In the genomic region with DNA sequence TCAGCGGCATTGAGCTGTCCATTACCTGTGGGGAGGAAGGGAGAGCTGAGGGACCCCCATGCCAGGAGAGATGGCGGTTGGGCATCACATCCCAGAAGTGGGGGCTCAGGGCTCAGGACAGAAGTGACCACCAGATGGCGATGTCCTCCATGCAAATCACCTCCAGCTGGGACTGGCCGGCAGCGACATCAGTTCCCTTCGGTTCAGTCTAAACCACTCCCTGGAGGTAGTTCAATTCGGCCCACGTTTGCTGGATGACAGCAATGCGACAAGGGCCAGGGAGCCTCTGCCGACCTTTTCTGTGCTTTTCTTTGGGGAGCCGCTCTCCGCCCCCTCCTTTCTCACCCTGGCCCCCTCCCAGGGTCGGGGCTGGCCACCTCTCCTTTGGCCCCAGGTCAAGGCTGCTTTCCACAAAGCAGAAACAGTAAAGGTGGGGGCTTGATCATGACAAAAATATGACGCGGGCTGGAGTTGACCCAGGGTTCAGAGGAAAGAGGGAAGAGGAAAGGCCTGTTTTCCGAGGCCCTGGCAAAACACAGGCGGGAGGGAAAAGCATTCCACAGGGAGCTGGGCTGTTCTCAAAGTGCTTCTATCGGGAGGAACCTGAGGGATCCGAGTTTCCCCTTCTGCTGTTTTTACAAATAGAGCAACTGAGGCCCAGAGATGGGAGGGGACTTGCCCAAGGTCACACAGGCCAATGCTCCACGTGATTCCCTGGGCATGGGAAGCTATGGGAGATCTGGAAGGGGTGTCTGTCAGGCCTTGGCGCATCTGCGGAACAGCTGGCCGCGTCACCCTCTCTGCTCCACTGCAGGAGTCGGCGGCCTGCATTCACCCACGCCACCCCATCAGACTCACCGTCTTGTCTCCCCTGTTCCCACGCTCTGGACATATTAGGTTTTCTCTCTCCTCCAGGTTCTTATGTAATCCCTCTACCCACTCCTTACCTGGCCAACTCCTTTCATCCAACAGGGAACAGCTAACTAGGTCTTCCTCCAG, we compare ENCODE assay signal across 9 cellular contexts. TPM values are rescaled to one million over a fixed set of nuclear protein-coding genes. Genes with fewer than 3 reads are reported as not detected.
A peak's percentile ranks its signal among the peaks of the same experiment; 100 is the strongest.
DNase-seq lines count a peak whose midpoint lies in the region; ATAC-seq and TF ChIP-seq lines count a peak whose summit lies in the region.
"Had no signal": no experiment of that assay in that cellular context is flagged by ENCODE, and none has a peak within 500 bp of the region (broad histone marks: within the 10 kb centered on the region; RNA-seq: fewer than 3 reads in every experiment).

No MANE protein-coding gene starts in this region.

- H4K20me1 ChIP-seq in SU-DHL-6 (ENCODE audit: low read depth, low read length) = no peaks in the 10 kb centered on the region

- peaks cover 36% of the 10 kb centered on the region for H3K4me1 Mint-ChIP-seq in type B pancreatic cell (ENCODE audit: unreplicated experiment)

- H3K27me3 Mint-ChIP-seq in type B pancreatic cell = no peaks in the 10 kb centered on the region

- no peak for TF ChIP-seq POLR2A in adrenal gland (IDR thresholded peaks at IDR 0.05)
- no peak for TF ChIP-seq POLR2A in heart left ventricle (IDR thresholded peaks at IDR 0.05)

- no peaks in the 10 kb centered on the region for H3K9me3 ChIP-seq in SU-DHL-6 (ENCODE audit: insufficient read depth, low read length)
- no peaks in the 10 kb centered on the region for H3K9me3 ChIP-seq in adrenal gland (replicated peaks in 1 of 3)
- H3K9me3 ChIP-seq in heart left ventricle = peaks cover 0 to 3% (median 0%) of the 10 kb centered on the region in 12 donors

- H3K27ac Mint-ChIP-seq in type B pancreatic cell = no peak overlapping the region
- H3K27ac Mint-ChIP-seq: T-helper 1 cell treated with Interleukin-12 subunit alpha and Interleukin-12 subunit beta and Interleukin-4 antibody, amounts not matched to agents 30 μg/mL and 1 μg/mL, for 36 hours had no signal

- H3K4me3 Mint-ChIP-seq in type B pancreatic cell = no peak overlapping the region
- H3K4me3 Mint-ChIP-seq: T-helper 1 cell treated with Interleukin-12 subunit alpha and Interleukin-12 subunit beta and Interleukin-4 antibody, amounts not matched to agents 30 μg/mL and 1 μg/mL, for 36 hours had no signal

- H3K4me1 ChIP-seq in adrenal gland (replicated peaks in 1 of 2) = peaks cover 0 to 18% of the 10 kb centered on the region in 2 donors
- peaks cover 5 to 58% (median 50%) of the 10 kb centered on the region in 12 donors for H3K4me1 ChIP-seq in heart left ventricle

- H3K36me3 Mint-ChIP-seq in type B pancreatic cell = no peaks in the 10 kb centered on the region

- 40 to 46% (median 42%) methylated on average over 24 to 29 of the region's 29 CpGs for WGBS in adrenal gland, 4 donors
- WGBS in heart left ventricle, 4 donors = 39 to 53% (median 44%) methylated on average over 24 to 29 of the region's 29 CpGs

- no peaks in the 10 kb centered on the region for H3K9me3 Mint-ChIP-seq in type B pancreatic cell
- H3K9me3 Mint-ChIP-seq: T-helper 1 cell treated with Interleukin-12 subunit alpha and Interleukin-12 subunit beta and Interleukin-4 antibody, amounts not matched to agents 30 μg/mL and 1 μg/mL, for 36 hours had no signal

- peak; percentile 62 to 75 (median 65) for ATAC-seq in heart left ventricle
- ATAC-seq in GM19452 (IDR thresholded peaks at IDR 0.05; ENCODE audit: unreplicated experiment) = no peak

- no peaks in the 10 kb centered on the region for H3K9me2 ChIP-seq in SU-DHL-6 (replicated peaks; ENCODE audit: insufficient read depth, low read length)

- peak; percentile 41 for TF ChIP-seq CTCF in SU-DHL-6 (IDR thresholded peaks at IDR 0.05; ENCODE audit: insufficient read depth, low read length, poor library complexity, severe bottlenecking)
- peak; percentile 81 to 94 (median 88) for TF ChIP-seq CTCF in adrenal gland (IDR thresholded peaks at IDR 0.05)
- peak; percentile 79 to 94 (median 90) for TF ChIP-seq CTCF in heart left ventricle (IDR thresholded peaks at IDR 0.05)
- TF ChIP-seq CTCF in type B pancreatic cell (conservative IDR thresholded peaks at IDR 0.05) = peak; percentile 96

- DNase-seq in CMK (ENCODE audit: low read depth) = peak; percentile 69
- peak; percentile 66 for DNase-seq in HT1080 (ENCODE audit: low read depth)
- DNase-seq in adrenal gland = peak; percentile 82 to 95 (median 90)
- DNase-seq in heart left ventricle = peak; percentile 88 to 92 (median 90)
- peak; percentile 96 for DNase-seq in posterior vena cava (ENCODE audit: low spot score)
- DNase-seq in type B pancreatic cell (ENCODE audit: extremely low spot score, unreplicated experiment) = peak; percentile 82

- no peaks in the 10 kb centered on the region for H3K27me3 ChIP-seq in SU-DHL-6 (ENCODE audit: low read length)
- H3K27me3 ChIP-seq in adrenal gland = no peaks in the 10 kb centered on the region
- H3K27me3 ChIP-seq in heart left ventricle = no peaks in the 10 kb centered on the region

- intact Hi-C loops in adrenal gland (cut with DNase I) = loop anchor here (5.0 kb wide), 3 partner anchors 133 to 473 kb away; no protein-coding TSS in a partner anchor
- intact Hi-C loops in heart left ventricle (cut with DNase I) = loop anchor here (1.0 to 10.0 kb wide), 17 partner anchors 128 to 676 kb away; a partner anchor contains a TSS
- intact Hi-C loops in posterior vena cava (cut with DNase I) = loop anchor here (2.0 to 5.0 kb wide), 4 partner anchors 268 to 473 kb away; no protein-coding TSS in a partner anchor

- no peaks in the 10 kb centered on the region for H3K36me3 ChIP-seq in SU-DHL-6 (ENCODE audit: low read length)
- no peaks in the 10 kb centered on the region for H3K36me3 ChIP-seq in adrenal gland (replicated peaks in 1 of 2)
- no peaks in the 10 kb centered on the region for H3K36me3 ChIP-seq in heart left ventricle

- no peak overlapping the region for H3K4me2 ChIP-seq in SU-DHL-6 (ENCODE audit: low read depth, low read length, poor library complexity, severe bottlenecking)

- H3F3A ChIP-seq in SU-DHL-6 (ENCODE audit: insufficient read depth) = no peaks in the 10 kb centered on the region

- no peak overlapping the region for H2AFZ ChIP-seq in SU-DHL-6 (ENCODE audit: low read depth, low read length, severe bottlenecking)

- no peaks in the 10 kb centered on the region for H3K79me2 ChIP-seq in SU-DHL-6 (ENCODE audit: insufficient read depth, low read length)

- H3K4me3 ChIP-seq in SU-DHL-6 (ENCODE audit: insufficient read depth, low read length, poor library complexity, severe bottlenecking) (no peak overlapping the region), adrenal gland (no peak overlapping the region), heart left ventricle (peak overlapping the region in 2 of 12 donors; percentile 13 to 24)

- no peak overlapping the region for H3K9ac ChIP-seq in SU-DHL-6 (ENCODE audit: low read length)

- H3K27ac ChIP-seq in SU-DHL-6 (ENCODE audit: low read depth, low read length) (no peak overlapping the region), adrenal gland (peak overlapping the region in 4 of 5 donors; percentile 6 to 85 (median 34)), heart left ventricle (peak overlapping the region; percentile 50 to 94 (median 80))

RNA-seq across cellular contexts. Expression of a gene that starts 54.7 kb away (rescaled TPM):
- 79.0 and 96.7 TPM in 2 replicates for total RNA-seq in HT1080 (2014; rRNA removed; shearing (Covaris generic))
- polyA plus RNA-seq in HT1080 (2015; cell fraction: cytosol; rRNA removed) = 73.5 and 78.5 TPM in 2 replicates
- polyA plus RNA-seq in HT1080 (2015; cell fraction: nucleus; rRNA removed) = 53.7 and 57.1 TPM in 2 replicates
- total RNA-seq in adrenal gland (100 to 1,000 TPM in 6 of 8 donors, 10 to 100 TPM in 2; 94.6 to 148 (median 112) TPM), heart left ventricle (10 to 100 TPM; 32.8 to 63.0 (median 42.5) TPM), posterior vena cava (10 to 100 TPM; 69.3 to 70.3 TPM), type B pancreatic cell (ENCODE audit: low replicate concordance) (96.4 and 122 TPM in 2 replicates)
- polyA plus RNA-seq in adrenal gland (100 to 1,000 TPM in 1 of 3 donors, 10 to 100 TPM in 2; 52.0 to 143 (median 53.4) TPM), heart left ventricle (10 to 100 TPM; 19.1 to 42.5 TPM)

Comparison
In these comparisons a context has a peak if more than half of its experiments do, and no peak if none do; other contexts are left out.
1. CTCF ChIP-seq: peak in every context shown above with its lines; median percentile 96 in type B pancreatic cell; 90 in heart left ventricle; 88 in adrenal gland; 41 in SU-DHL-6.